In the genomic region with DNA sequence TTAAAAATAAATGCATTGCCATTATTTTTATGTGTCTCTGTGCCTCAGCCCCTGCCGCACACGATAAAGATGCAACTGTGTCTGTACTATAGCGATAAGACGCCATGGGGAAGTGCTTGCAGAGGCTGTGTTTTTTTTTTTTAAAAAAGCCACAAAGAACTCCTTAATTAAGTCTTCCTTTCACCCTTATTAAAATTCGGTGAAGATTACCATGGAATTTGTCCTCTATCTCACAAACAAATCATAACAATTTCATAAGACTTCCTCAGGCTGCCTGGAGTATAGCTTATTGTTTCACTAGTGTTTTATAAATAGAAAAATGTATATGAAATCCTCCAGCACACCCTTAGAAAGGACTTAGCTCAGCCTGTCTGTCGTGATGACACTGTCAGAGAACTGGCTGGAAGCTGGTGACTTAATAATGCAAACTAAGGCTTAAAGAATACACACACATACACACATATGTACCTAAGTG, we compare ENCODE assay signal across 1 cellular context.
TF ChIP-seq lines count a peak whose summit lies in the region.

No MANE protein-coding gene starts in this region.

TF ChIP-seq in K562, 482 proteins besides CTCF, POLR2A, EP300 and RAD21 (continued from another document and continues in another):
- TF ChIP-seq, protein P1, sequence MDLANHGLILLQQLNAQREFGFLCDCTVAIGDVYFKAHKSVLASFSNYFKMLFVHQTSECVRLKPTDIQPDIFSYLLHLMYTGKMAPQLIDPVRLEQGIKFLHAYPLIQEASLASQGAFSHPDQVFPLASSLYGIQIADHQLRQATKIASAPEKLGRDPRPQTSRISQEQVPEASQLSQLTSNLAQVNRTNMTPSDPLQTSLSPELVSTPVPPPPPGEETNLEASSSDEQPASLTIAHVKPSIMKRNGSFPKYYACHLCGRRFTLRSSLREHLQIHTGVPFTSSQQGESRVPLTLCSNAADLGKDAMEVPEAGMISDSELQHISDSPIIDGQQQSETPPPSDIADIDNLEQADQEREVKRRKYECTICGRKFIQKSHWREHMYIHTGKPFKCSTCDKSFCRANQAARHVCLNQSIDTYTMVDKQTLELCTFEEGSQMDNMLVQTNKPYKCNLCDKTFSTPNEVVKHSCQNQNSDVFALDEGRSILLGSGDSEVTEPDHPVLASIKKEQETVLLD (IDR thresholded peaks at IDR 0.05): no peak
- TF ChIP-seq PTRF (tag; IDR thresholded peaks at IDR 0.05): no peak
- TF ChIP-seq KLF10 (CRISPR knock-in tag; IDR thresholded peaks at IDR 0.05): no peak
- TF ChIP-seq CEBPB (tag; IDR thresholded peaks at IDR 0.05): no peak
- TF ChIP-seq, protein P2, sequence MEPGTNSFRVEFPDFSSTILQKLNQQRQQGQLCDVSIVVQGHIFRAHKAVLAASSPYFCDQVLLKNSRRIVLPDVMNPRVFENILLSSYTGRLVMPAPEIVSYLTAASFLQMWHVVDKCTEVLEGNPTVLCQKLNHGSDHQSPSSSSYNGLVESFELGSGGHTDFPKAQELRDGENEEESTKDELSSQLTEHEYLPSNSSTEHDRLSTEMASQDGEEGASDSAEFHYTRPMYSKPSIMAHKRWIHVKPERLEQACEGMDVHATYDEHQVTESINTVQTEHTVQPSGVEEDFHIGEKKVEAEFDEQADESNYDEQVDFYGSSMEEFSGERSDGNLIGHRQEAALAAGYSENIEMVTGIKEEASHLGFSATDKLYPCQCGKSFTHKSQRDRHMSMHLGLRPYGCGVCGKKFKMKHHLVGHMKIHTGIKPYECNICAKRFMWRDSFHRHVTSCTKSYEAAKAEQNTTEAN (CRISPR knock-in tag; IDR thresholded peaks at IDR 0.05): no peak
- no peak for TF ChIP-seq ERF (CRISPR knock-in tag; IDR thresholded peaks at IDR 0.05)
- peak; percentile 97 for TF ChIP-seq TCF3 (CRISPR knock-in tag; IDR thresholded peaks at IDR 0.05)
- TF ChIP-seq HES1 (IDR thresholded peaks at IDR 0.05; ENCODE audit: low read depth): peak; percentile 83
- TF ChIP-seq HMG20B (CRISPR knock-in tag; IDR thresholded peaks at IDR 0.05): no peak
- peak in 1 of 2 experiments; percentile 32; a peak in 1 of 4 replicates for TF ChIP-seq HDAC1 (IDR thresholded peaks at IDR 0.05)
- TF ChIP-seq, protein P3, sequence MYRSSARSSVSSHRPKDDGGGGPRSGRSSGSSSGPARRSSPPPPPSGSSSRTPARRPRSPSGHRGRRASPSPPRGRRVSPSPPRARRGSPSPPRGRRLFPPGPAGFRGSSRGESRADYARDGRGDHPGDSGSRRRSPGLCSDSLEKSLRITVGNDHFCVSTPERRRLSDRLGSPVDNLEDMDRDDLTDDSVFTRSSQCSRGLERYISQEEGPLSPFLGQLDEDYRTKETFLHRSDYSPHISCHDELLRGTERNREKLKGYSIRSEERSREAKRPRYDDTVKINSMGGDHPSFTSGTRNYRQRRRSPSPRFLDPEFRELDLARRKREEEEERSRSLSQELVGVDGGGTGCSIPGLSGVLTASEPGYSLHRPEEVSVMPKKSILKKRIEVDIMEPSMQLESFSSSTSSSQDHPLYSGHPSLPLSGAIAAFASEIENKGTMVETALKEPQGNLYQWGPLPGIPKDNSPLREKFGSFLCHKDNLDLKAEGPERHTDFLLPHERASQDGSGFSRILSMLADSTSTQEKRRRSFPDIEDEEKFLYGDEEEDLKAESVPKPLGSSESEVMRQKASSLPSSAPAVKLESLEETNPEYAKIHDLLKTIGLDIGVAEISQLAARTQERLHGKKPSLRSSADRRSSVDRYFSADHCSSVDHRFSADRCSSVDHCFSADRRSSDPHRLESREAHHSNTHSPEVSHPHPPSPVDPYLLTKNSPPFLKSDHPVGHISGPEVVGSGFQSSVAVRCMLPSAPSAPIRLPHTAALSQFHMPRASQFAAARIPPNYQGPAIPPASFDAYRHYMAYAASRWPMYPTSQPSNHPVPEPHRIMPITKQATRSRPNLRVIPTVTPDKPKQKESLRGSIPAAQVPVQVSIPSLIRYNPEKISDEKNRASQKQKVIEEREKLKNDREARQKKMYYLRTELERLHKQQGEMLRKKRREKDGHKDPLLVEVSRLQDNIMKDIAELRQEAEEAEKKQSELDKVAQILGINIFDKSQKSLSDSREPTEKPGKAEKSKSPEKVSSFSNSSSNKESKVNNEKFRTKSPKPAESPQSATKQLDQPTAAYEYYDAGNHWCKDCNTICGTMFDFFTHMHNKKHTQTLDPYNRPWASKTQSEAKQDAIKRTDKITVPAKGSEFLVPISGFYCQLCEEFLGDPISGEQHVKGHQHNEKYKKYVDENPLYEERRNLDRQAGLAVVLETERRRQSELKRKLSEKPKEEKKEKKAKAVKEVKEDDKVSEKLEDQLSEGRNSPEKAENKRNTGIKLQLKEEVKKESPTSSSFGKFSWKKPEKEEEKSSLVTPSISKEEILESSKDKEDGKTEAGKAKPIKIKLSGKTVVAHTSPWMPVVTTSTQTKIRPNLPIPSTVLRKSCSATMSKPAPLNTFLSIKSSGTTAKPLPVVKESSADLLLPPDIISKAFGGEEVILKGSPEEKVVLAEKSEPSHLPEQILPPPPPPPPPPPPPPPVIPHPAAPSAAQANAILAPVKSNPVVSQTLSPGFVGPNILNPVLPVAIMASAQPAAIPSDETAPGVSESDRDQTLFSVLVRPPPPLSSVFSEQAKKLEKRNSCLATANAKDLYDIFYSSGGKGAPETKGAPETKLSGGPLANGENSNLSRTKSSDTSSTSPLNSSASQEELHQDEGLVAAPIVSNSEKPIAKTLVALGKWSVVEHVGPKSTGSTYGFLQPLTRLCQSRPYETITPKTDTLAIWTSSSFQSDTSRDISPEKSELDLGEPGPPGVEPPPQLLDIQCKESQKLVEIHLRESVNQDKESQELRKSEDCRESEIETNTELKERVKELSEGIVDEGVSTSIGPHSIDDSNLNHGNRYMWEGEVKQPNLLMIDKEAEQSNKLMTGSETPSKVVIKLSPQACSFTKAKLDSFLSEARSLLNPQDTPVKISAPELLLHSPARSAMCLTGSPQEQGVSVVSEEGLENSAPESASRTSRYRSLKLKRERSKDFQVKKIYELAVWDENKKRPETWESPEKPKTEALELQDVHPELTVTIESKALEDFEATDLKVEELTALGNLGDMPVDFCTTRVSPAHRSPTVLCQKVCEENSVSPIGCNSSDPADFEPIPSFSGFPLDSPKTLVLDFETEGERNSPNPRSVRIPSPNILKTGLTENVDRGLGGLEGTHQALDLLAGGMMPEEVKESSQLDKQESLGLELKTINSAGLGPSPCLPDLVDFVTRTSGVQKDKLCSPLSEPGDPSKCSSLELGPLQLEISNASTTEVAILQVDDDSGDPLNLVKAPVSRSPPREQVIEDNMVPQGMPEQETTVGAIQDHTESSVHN (IDR thresholded peaks at IDR 0.05; ENCODE audit: borderline replicate concordance in 1 of 2, low read depth in 1 of 2): no peak
- no peak for TF ChIP-seq RB1 (IDR thresholded peaks at IDR 0.05; ENCODE audit: low read depth)
- TF ChIP-seq ZNF764 (CRISPR knock-in tag; IDR thresholded peaks at IDR 0.05; ENCODE audit: low read depth): no peak
- TF ChIP-seq NR1H2 (CRISPR knock-in tag; IDR thresholded peaks at IDR 0.05): no peak
- no peak for TF ChIP-seq EZH2 (IDR thresholded peaks at IDR 0.05; ENCODE audit: borderline replicate concordance, low read depth, low read length)
- no peak for TF ChIP-seq SMAD2 (IDR thresholded peaks at IDR 0.05; ENCODE audit: low read depth, low read length)
- TF ChIP-seq USF1 (CRISPR knock-in tag; IDR thresholded peaks at IDR 0.05): no peak
- no peak for TF ChIP-seq ZEB2 (IDR thresholded peaks at IDR 0.05)
- peak; percentile 69; the same call in 1 of the 2 replicates for TF ChIP-seq MYNN (IDR thresholded peaks at IDR 0.05)
- TF ChIP-seq MYNN (CRISPR knock-in tag; IDR thresholded peaks at IDR 0.05): no peak
- TF ChIP-seq THRA (IDR thresholded peaks at IDR 0.05): no peak
- TF ChIP-seq, protein P4, sequence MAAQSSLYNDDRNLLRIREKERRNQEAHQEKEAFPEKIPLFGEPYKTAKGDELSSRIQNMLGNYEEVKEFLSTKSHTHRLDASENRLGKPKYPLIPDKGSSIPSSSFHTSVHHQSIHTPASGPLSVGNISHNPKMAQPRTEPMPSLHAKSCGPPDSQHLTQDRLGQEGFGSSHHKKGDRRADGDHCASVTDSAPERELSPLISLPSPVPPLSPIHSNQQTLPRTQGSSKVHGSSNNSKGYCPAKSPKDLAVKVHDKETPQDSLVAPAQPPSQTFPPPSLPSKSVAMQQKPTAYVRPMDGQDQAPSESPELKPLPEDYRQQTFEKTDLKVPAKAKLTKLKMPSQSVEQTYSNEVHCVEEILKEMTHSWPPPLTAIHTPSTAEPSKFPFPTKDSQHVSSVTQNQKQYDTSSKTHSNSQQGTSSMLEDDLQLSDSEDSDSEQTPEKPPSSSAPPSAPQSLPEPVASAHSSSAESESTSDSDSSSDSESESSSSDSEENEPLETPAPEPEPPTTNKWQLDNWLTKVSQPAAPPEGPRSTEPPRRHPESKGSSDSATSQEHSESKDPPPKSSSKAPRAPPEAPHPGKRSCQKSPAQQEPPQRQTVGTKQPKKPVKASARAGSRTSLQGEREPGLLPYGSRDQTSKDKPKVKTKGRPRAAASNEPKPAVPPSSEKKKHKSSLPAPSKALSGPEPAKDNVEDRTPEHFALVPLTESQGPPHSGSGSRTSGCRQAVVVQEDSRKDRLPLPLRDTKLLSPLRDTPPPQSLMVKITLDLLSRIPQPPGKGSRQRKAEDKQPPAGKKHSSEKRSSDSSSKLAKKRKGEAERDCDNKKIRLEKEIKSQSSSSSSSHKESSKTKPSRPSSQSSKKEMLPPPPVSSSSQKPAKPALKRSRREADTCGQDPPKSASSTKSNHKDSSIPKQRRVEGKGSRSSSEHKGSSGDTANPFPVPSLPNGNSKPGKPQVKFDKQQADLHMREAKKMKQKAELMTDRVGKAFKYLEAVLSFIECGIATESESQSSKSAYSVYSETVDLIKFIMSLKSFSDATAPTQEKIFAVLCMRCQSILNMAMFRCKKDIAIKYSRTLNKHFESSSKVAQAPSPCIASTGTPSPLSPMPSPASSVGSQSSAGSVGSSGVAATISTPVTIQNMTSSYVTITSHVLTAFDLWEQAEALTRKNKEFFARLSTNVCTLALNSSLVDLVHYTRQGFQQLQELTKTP (IDR thresholded peaks at IDR 0.05; ENCODE audit: low read depth in 1 of 2, partially characterized antibody in 2 of 2): peak in 1 of 2 experiments; percentile 49
- no peak for TF ChIP-seq ZFX (CRISPR knock-in tag; IDR thresholded peaks at IDR 0.05)
- TF ChIP-seq NFE2 (IDR thresholded peaks at IDR 0.05; ENCODE audit: low read depth): peak; percentile 51
- TF ChIP-seq PTBP1 (IDR thresholded peaks at IDR 0.05; ENCODE audit: low read depth, low read length): no peak
- TF ChIP-seq MED1 (CRISPR knock-in tag; IDR thresholded peaks at IDR 0.05; ENCODE audit: borderline replicate concordance): no peak
- TF ChIP-seq ZNF398 (CRISPR knock-in tag; IDR thresholded peaks at IDR 0.05): no peak
- no peak for TF ChIP-seq EHMT2 (IDR thresholded peaks at IDR 0.05)
- no peak for TF ChIP-seq KLF1 (tag; IDR thresholded peaks at IDR 0.05)
- peak; percentile 44; the same call in 1 of the 2 replicates for TF ChIP-seq MBD2 (IDR thresholded peaks at IDR 0.05; ENCODE audit: borderline replicate concordance, low read depth)
- TF ChIP-seq, protein P5, sequence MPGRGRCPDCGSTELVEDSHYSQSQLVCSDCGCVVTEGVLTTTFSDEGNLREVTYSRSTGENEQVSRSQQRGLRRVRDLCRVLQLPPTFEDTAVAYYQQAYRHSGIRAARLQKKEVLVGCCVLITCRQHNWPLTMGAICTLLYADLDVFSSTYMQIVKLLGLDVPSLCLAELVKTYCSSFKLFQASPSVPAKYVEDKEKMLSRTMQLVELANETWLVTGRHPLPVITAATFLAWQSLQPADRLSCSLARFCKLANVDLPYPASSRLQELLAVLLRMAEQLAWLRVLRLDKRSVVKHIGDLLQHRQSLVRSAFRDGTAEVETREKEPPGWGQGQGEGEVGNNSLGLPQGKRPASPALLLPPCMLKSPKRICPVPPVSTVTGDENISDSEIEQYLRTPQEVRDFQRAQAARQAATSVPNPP (IDR thresholded peaks at IDR 0.05; ENCODE audit: borderline replicate concordance, insufficient read depth, insufficient read length): no peak
- no peak for TF ChIP-seq MLLT1 (IDR thresholded peaks at IDR 0.05)
